ENCODE assay signal across 20 cellular contexts in the genomic region with DNA sequence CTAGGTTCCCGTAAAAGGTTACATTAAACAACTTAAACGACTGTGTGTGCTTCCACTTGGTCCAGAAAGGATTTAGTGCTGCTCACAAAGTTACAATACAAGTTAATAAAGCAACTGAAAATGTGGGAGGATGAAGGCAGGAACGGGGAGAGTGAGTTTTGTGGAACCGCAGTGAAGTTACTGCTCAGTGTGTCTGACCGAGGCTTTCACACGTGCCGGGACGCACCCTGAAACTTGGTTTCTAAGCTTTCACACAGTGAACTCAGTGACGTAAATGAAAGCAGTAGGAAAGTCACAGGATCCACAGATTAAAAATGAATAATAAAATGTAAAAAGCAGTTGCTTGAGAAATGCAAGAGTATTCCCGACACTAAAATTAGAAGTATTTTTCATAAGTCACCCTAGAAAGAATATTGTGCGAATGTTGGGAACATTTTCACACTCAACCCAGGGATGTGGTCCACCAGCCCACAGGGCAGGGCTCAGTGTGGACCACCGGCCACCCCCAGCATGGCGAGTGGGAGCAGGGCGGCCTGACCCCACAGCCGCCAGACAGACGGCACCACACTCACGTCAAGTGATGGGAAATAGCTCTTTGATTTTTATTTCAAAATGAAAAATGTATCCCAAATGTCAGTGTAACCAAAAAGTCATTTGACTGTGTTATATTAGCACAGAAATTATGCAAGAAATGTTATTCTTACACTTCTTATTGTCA. TPM values are rescaled to one million over a fixed set of nuclear protein-coding genes. Genes with fewer than 3 reads are reported as not detected.
DNase-seq lines count a peak whose midpoint lies in the region; ATAC-seq and TF ChIP-seq lines count a peak whose summit lies in the region.
"Had no signal": no experiment of that assay in that cellular context is flagged by ENCODE, and none has a peak within 500 bp of the region (broad histone marks: within the 10 kb centered on the region; RNA-seq: fewer than 3 reads in every experiment).

No MANE protein-coding gene starts in this region.

- no peaks in the 10 kb centered on the region for H3K36me3 ChIP-seq in PC-9 (ENCODE audit: low read depth)

- H3K4me3 Mint-ChIP-seq in central memory CD8-positive, alpha-beta T cell: peak overlapping the region; percentile 8
- H3K4me3 Mint-ChIP-seq in immature natural killer cell: peak overlapping the region; percentile 21 to 72 (median 62)
- H3K4me3 Mint-ChIP-seq: CD4-positive, alpha-beta memory T cell had no signal

- H3K27ac ChIP-seq in PC-9: no peak overlapping the region

- H3K4me2 ChIP-seq in PC-9: no peak overlapping the region
- H3K4me2 ChIP-seq: SK-N-SH had no signal

- H3K27me3 ChIP-seq in PC-9 (ENCODE audit: insufficient read depth, low read depth): no peaks in the 10 kb centered on the region

- no peaks in the 10 kb centered on the region for H3F3A ChIP-seq in PC-9 (ENCODE audit: insufficient read depth, low read depth)

- POLR2A ChIA-PET in PC-9 (lab: Charles Lee; ENCODE audit: unreplicated experiment): no interaction called here

- H3K27me3 Mint-ChIP-seq in central memory CD8-positive, alpha-beta T cell: no peaks in the 10 kb centered on the region
- H3K27me3 Mint-ChIP-seq in immature natural killer cell (ENCODE audit: low read depth in 3 of 3): peaks cover 6 to 13% (median 11%) of the 10 kb centered on the region in 3 donors

- CTCF ChIA-PET in PC-9 (lab: Charles Lee): no interaction called here

- TF ChIP-seq CTCF in PC-9 (conservative IDR thresholded peaks at IDR 0.05): no peak

- H3K4me1 ChIP-seq in PC-9 (replicated peaks; ENCODE audit: insufficient read depth): no peaks in the 10 kb centered on the region

- DNase-seq in PC-9 (no peak), immature natural killer cell (peak; percentile 52 to 76 (median 64)), NCI-H446 (lab: John Stamatoyannopoulos, UW) (no peak)
- peak in 1 of 2 donors; percentile 27 for DNase-seq in central memory CD8-positive, alpha-beta T cell (ENCODE audit: low spot score in 2 of 2)
- DNase-seq: C1 segment of cervical spinal cord; CD4-positive, alpha-beta memory T cell; COR-L47; DMS53; GOT3; KBM-7; NCI-H2029; NCI-H446 treated with DMSO at 0.1 percent for 48 hours; NCI-H526; SIG-M5; SK-N-SH; SW 1271 had no signal

- H3K4me1 Mint-ChIP-seq in central memory CD8-positive, alpha-beta T cell: no peaks in the 10 kb centered on the region
- H3K4me1 Mint-ChIP-seq in immature natural killer cell: no peaks in the 10 kb centered on the region
- H3K4me1 Mint-ChIP-seq: CD4-positive, alpha-beta memory T cell had no signal

- H3K9me3 ChIP-seq in PC-9 (ENCODE audit: insufficient read depth, low read depth): no peaks in the 10 kb centered on the region
- H3K9me3 ChIP-seq: SK-N-SH had no signal

- no peak overlapping the region for H3K4me3 ChIP-seq in PC-9

- H3K9me2 ChIP-seq in PC-9 (ENCODE audit: insufficient read depth): no peaks in the 10 kb centered on the region
- H3K9me2 ChIP-seq: SK-N-SH had no signal

- peak overlapping the region; percentile 33; the same call in 1 of the 2 replicates for H2AFZ ChIP-seq in PC-9

- BruUV-seq in PC-9 (replicated peaks; lab: Mats Ljungman, UMichigan): no TSS peak

- H3K79me2 ChIP-seq in PC-9 (ENCODE audit: low read depth): no peaks in the 10 kb centered on the region

- H3K9me3 Mint-ChIP-seq in central memory CD8-positive, alpha-beta T cell: no peaks in the 10 kb centered on the region
- H3K9me3 Mint-ChIP-seq in immature natural killer cell: no peaks in the 10 kb centered on the region

- no peaks in the 10 kb centered on the region for H3K36me3 Mint-ChIP-seq in central memory CD8-positive, alpha-beta T cell (ENCODE audit: insufficient read depth)
- no peaks in the 10 kb centered on the region for H3K36me3 Mint-ChIP-seq in immature natural killer cell
- H3K36me3 Mint-ChIP-seq: CD4-positive, alpha-beta memory T cell had no signal

- no peaks in the 10 kb centered on the region for H4K20me1 ChIP-seq in PC-9 (ENCODE audit: insufficient read depth)

- H3K27ac Mint-ChIP-seq in central memory CD8-positive, alpha-beta T cell (ENCODE audit: low read depth): peak overlapping the region; percentile 54
- H3K27ac Mint-ChIP-seq in immature natural killer cell: peak overlapping the region; percentile 90 to 97 (median 92)
- H3K27ac Mint-ChIP-seq: CD4-positive, alpha-beta memory T cell had no signal

- ATAC-seq in central memory CD8-positive, alpha-beta T cell (replicated peaks; ENCODE audit: extremely low read depth, poor library complexity, severe bottlenecking): peak; percentile 86
- ATAC-seq in GM21528 (IDR thresholded peaks at IDR 0.05; ENCODE audit: low FRiP score, unreplicated experiment): no peak
- ATAC-seq in GM19452 (IDR thresholded peaks at IDR 0.05; ENCODE audit: unreplicated experiment): no peak
- no peak for ATAC-seq in HG03135 (IDR thresholded peaks at IDR 0.05; ENCODE audit: unreplicated experiment)
- ATAC-seq: HCT116 had no signal

- intact Hi-C loops in PC-9 (cut with micrococcal nuclease; ENCODE audit: unreplicated experiment): no loop called here

RNA-seq across cellular contexts. Expression of gene CHMP1B, which starts 32.6 kb away (rescaled TPM):
- 68.0 and 73.6 TPM in 2 replicates for total RNA-seq in PC-9 (2021)
- 10 to 100 TPM; 53.5 to 69.6 (median 54.0) TPM for polyA plus RNA-seq in immature natural killer cell

Comparison
In these comparisons a context has a peak if more than half of its experiments do, and no peak if none do; other contexts are left out.
1. DNase-seq: peak in immature natural killer cell (3 of 3); none in PC-9 (0 of 2) and NCI-H446 (0 of 2).